Comparison of ENCODE assay signal across 8 cellular contexts in the genomic region with DNA sequence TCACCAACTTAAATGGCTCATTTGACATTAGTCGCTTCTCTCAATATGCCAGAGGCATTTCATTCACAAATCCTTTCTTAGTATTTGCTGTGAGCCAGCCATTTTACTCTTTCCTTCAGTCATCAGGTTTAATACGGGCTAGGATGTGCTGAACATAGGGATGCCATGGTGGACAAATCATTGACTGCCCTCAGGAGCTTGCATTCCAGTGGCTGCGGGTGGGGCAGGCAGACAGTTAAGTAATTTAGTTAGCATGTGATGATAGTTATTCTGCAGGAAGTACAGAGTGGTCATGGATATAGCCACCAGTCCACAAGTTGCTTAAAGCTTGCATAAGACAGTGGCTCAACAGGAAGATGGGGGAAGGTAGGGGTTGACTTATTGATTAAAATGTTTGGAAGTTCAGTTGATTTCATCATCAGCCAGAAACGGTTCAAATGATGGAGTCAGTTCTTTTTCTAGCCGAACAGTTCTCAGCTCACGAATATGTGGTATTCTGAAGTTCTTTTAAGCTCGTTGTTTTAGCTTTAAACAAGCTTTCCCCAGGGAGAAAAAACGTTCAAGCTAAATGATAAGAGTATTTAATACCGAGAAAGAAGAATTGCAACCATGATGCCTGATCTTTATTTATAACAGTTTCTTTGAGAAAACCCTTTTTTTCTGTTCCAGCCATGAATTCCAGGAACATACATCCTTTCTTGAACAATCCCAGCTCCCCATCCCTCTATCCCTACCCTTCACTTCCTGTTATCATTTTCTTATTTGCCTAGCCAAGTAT. TPM values are rescaled to one million over a fixed set of nuclear protein-coding genes. Genes with fewer than 3 reads are reported as not detected.
A peak's percentile ranks its signal among the peaks of the same experiment; 100 is the strongest.
DNase-seq lines count a peak whose midpoint lies in the region; ATAC-seq, FAIRE-seq and TF ChIP-seq lines count a peak whose summit lies in the region.

No MANE protein-coding gene starts in this region.

- no peaks in the 10 kb centered on the region for H3K9me2 ChIP-seq in PC-3 (replicated peaks; ENCODE audit: low read length)

- H4K20me1 ChIP-seq in PC-3 (ENCODE audit: low read length): no peaks in the 10 kb centered on the region; the same call in 1 of the 2 replicates

- no peaks in the 10 kb centered on the region for H3F3A ChIP-seq in PC-3 (ENCODE audit: low read length, unreplicated experiment)

- ATAC-seq in PC-3: no peak; the same call in 1 of the 2 replicates
- peak; percentile 68 for ATAC-seq in esophagus mucosa
- no peak for ATAC-seq in HG02981 (IDR thresholded peaks at IDR 0.05; ENCODE audit: unreplicated experiment)

- CTCF ChIA-PET in PC-3 (lab: Charles Lee): interaction anchor here (0.6 kb wide), 1 partner anchor 1262 kb away, joined by 3 read pairs; no protein-coding TSS in a partner anchor

- H3K4me3 Mint-ChIP-seq in nephron progenitor cell: peak overlapping the region; percentile 80

- TF ChIP-seq POLR2A in GM12891 (IDR thresholded peaks at IDR 0.05; ENCODE audit: low read depth, low read length): no peak

- H3K4me3 ChIP-seq in PC-3 (ENCODE audit: low read length): peak overlapping the region; percentile 75

- POLR2A ChIA-PET in PC-3 (lab: Charles Lee; ENCODE audit: unreplicated experiment): no interaction called here

- H2AFZ ChIP-seq in PC-3 (ENCODE audit: low read length): peak overlapping the region; percentile 86; the same call in 1 of the 2 replicates

- no peaks in the 10 kb centered on the region for H3K9me3 Mint-ChIP-seq in nephron progenitor cell

- TF ChIP-seq CTCF in PC-3 (conservative IDR thresholded peaks at IDR 0.05; ENCODE audit: low read depth, low read length) (no peak), nephron progenitor cell (IDR thresholded peaks at IDR 0.05) (no peak)

- no peaks in the 10 kb centered on the region for H3K9me3 ChIP-seq in PC-3 (ENCODE audit: low read length)

- H3K4me1 ChIP-seq in PC-3 (ENCODE audit: insufficient read depth, low read length): peaks cover 19% of the 10 kb centered on the region

- peaks cover 29% of the 10 kb centered on the region for H3K27me3 Mint-ChIP-seq in nephron progenitor cell (ENCODE audit: low read depth, poor library complexity)

- H3K4me1 Mint-ChIP-seq in nephron progenitor cell: peaks cover 13% of the 10 kb centered on the region

- H3K4me2 ChIP-seq in PC-3 (ENCODE audit: low read length): peak overlapping the region; percentile 83

- peaks cover 33% of the 10 kb centered on the region for H3K79me2 ChIP-seq in PC-3 (ENCODE audit: low read length)

- intact Hi-C loops in PC-3 (cut with micrococcal nuclease): loop anchor here (5.0 kb wide), 1 partner anchor 155 kb away; no protein-coding TSS in a partner anchor

- TSS peak; percentile 46 for BruUV-seq in PC-3 (replicated peaks; lab: Mats Ljungman, UMichigan)

- H3K27ac ChIP-seq in PC-3 (ENCODE audit: low read length): no peak overlapping the region

- peak overlapping the region; percentile 24 for H3K27ac Mint-ChIP-seq in nephron progenitor cell

- no peak overlapping the region for H3K9ac ChIP-seq in PC-3 (ENCODE audit: low read length)

- no peaks in the 10 kb centered on the region for H3K27me3 ChIP-seq in PC-3 (ENCODE audit: low read length)

- no peaks in the 10 kb centered on the region for H3K36me3 Mint-ChIP-seq in nephron progenitor cell (ENCODE audit: low read depth)

- no peak for DNase-seq in GM12891 (ENCODE audit: insufficient read length, low spot score)
- DNase-seq in PC-3: peak; percentile 56
- no peak for DNase-seq in nephron progenitor cell
- no peak for DNase-seq in T-helper 9 cell
- no peak for DNase-seq in stimulated activated CD4-positive, alpha-beta T cell treated with anti-CD3 and anti-CD28 coated beads, Interleukin-1b, Interleukin-23, amount 100 ng/mL, for 48 hours
- DNase-seq in OCI-M2 (lab: John Stamatoyannopoulos, UW; ENCODE audit: unreplicated experiment): no peak

- peak; percentile 9 for FAIRE-seq in GM12891 (lab: Jason Lieb, UNC)

- no peaks in the 10 kb centered on the region for H3K36me3 ChIP-seq in PC-3 (ENCODE audit: low read depth, low read length)

TF ChIP-seq in GM12891, 5 proteins besides CTCF, POLR2A, EP300 and RAD21:
- no peak for TF ChIP-seq TAF1 (IDR thresholded peaks at IDR 0.05; ENCODE audit: low read depth, low read length)
TF ChIP-seq in GM12891: peak in this region for 0.

RNA-seq across cellular contexts. Expression of a gene that starts 1.4 kb away (rescaled TPM):
- 0.14 TPM for polyA plus RNA-seq in GM12891 (2012; ENCODE audit: low read depth, missing spikeins)
- 2.2 TPM in 2 replicates for total RNA-seq in PC-3 (2014; rRNA removed)
- 6.6 TPM for total RNA-seq in esophagus mucosa
